ENCODE assay signal across 8 cellular contexts in the genomic region with DNA sequence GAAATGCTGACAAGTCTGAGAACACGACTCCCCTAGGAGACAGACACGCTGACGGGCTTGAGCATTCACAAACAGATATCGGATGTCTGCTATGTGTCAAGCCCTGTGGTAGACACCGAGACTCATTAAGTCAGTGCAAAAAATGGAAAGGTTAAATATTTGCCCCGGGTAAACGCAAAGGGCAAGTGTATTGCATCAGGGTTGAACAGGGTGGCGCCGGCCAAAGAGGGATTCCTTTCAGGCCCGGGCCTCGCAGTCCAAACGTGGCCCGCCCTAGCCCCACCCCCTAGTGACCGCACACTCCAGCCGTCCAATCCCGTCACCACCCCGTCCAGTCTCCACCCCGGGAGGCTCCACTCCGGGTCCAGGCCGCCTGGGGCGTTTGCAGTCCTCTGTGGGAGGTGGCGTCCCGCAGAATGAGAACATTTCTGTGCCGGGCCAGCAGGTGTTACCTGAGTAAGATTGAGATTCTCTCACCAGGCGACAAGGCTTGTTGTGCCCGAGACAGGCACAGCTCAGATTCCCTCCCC.
DNase-seq lines count a peak whose midpoint lies in the region; ATAC-seq and TF ChIP-seq lines count a peak whose summit lies in the region.

No MANE protein-coding gene starts in this region.

- DNase-seq in NCI-H187 (lab: John Stamatoyannopoulos, UW) (peak; percentile 51 to 66), T1000 (lab: John Stamatoyannopoulos, UW) (peak; percentile 87), astrocyte of the cerebellum (ENCODE audit: low read depth) (no peak), hippocampal formation (lab: John Stamatoyannopoulos, UW) (peak; percentile 88 to 89), retinal pigment epithelial cell (ENCODE audit: low read depth) (peak; percentile 75), AML-193 (lab: John Stamatoyannopoulos, UW) (no peak)

- peak overlapping the region; percentile 50 for H3K4me3 ChIP-seq in astrocyte of the cerebellum (ENCODE audit: low read depth, low read length)
- H3K4me3 ChIP-seq in retinal pigment epithelial cell (ENCODE audit: low read length): peak overlapping the region; percentile 68

- peak; percentile 61 for TF ChIP-seq POLR2A in GM18505 (IDR thresholded peaks at IDR 0.05; ENCODE audit: borderline replicate concordance, extremely low read depth, insufficient read depth, insufficient read length)

- in situ Hi-C loops in astrocyte of the cerebellum (cut with HindIII; ENCODE audit: low sequenced_read_pairs): no loop called here

- no peak for TF ChIP-seq CTCF in astrocyte of the cerebellum (IDR thresholded peaks at IDR 0.05; ENCODE audit: low read depth, low read length, missing control alignments)
- no peak for TF ChIP-seq CTCF in retinal pigment epithelial cell (conservative IDR thresholded peaks at IDR 0.05; ENCODE audit: low read depth, low read length)

- peak; percentile 94 for ATAC-seq in GM18505 (IDR thresholded peaks at IDR 0.05; ENCODE audit: unreplicated experiment)
- peak; percentile 97 for ATAC-seq in HG02885 (IDR thresholded peaks at IDR 0.05; ENCODE audit: poor library complexity, unreplicated experiment)

Comparison
In these comparisons a context has a peak if more than half of its experiments do, and no peak if none do; other contexts are left out.
1. DNase-seq: peak in NCI-H187 (2 of 2), T1000 (single experiment), hippocampal formation (2 of 2) and retinal pigment epithelial cell (single experiment); none in astrocyte of the cerebellum (single experiment) and AML-193 (0 of 2).